In genomic region chr17:76005263-76006149, GRCh38 we compare ENCODE assay signal across 8 cellular contexts. TPM values are rescaled to one million over a fixed set of nuclear protein-coding genes. Genes with fewer than 3 reads are reported as not detected.
A peak's percentile ranks its signal among the peaks of the same experiment; 100 is the strongest.
DNase-seq lines count a peak whose midpoint lies in the region; ATAC-seq and TF ChIP-seq lines count a peak whose summit lies in the region.

No MANE protein-coding gene starts in this region.

- H3K27ac ChIP-seq in gastroesophageal sphincter (peak overlapping the region in 1 of 4 donors; percentile 1), upper lobe of left lung (peak overlapping the region in 3 of 4 donors; percentile 34 to 66 (median 42))

- TF ChIP-seq EP300 in gastroesophageal sphincter (IDR thresholded peaks at IDR 0.05), result no peak
- TF ChIP-seq EP300 in upper lobe of left lung (IDR thresholded peaks at IDR 0.05), result no peak

- H3K4me3 ChIP-seq in MG63 (no peak overlapping the region), gastroesophageal sphincter (no peak overlapping the region), upper lobe of left lung (no peak overlapping the region)

- H3K9me3 ChIP-seq in MG63 (no peaks in the 10 kb centered on the region), gastroesophageal sphincter (no peaks in the 10 kb centered on the region), upper lobe of left lung (no peaks in the 10 kb centered on the region)

- intact Hi-C loops in posterior cingulate gyrus (cut with DNase I), result loop anchor here (1.0 to 2.0 kb wide), 2 partner anchors 27 to 100 kb away; partner anchors contain the start of genes ACOX1 and TEN1

- H3K36me3 ChIP-seq in MG63 (peaks cover 4% of the 10 kb centered on the region; the same call in 1 of the 2 replicates), gastroesophageal sphincter (peaks cover 0 to 15% of the 10 kb centered on the region in 2 donors), upper lobe of left lung (peaks cover 0 to 27% (median 8%) of the 10 kb centered on the region in 4 donors)

- TF ChIP-seq POLR2A in gastroesophageal sphincter (IDR thresholded peaks at IDR 0.05) (no peak), upper lobe of left lung (IDR thresholded peaks at IDR 0.05) (no peak)

- 37 to 55% methylated on average over 4 to 7 of the region's 16 CpGs for WGBS in gastroesophageal sphincter (ENCODE audit: low coverage in 1 of 2), 2 donors
- 60 to 61% methylated on average over 16 of the region's 16 CpGs for WGBS in upper lobe of left lung, 2 donors

- H3K27me3 ChIP-seq in MG63 (no peaks in the 10 kb centered on the region), gastroesophageal sphincter (no peaks in the 10 kb centered on the region), upper lobe of left lung (no peaks in the 10 kb centered on the region)

- ATAC-seq in gastroesophageal sphincter (peak; percentile 55), upper lobe of left lung (ENCODE audit: low FRiP score in 2 of 2) (peak; percentile 25 to 71), GM18861 (IDR thresholded peaks at IDR 0.05; ENCODE audit: unreplicated experiment) (no peak)

- peak; percentile 24 for DNase-seq in DMS153 (lab: John Stamatoyannopoulos, UW)
- peak; percentile 63 for DNase-seq in MG63
- DNase-seq in SHP77 treated with DMSO at 0.1 percent for 48 hours (lab: John Stamatoyannopoulos, UW), result peak; percentile 71
- DNase-seq in activated T-helper 9 cell treated with anti-CD3 and anti-CD28 coated beads, Interleukin-2, amount 50 U/mL, for 16 hours (ENCODE audit: low read depth), result peak; percentile 66
- peak in 8 of 10 donors; percentile 52 to 87 (median 83) for DNase-seq in posterior cingulate gyrus
- DNase-seq in upper lobe of left lung, result peak in 1 of 2 donors; percentile 66

- H3K4me1 ChIP-seq in gastroesophageal sphincter, result peaks cover 0 to 10% (median 0%) of the 10 kb centered on the region in 3 donors
- peaks cover 0 to 14% (median 7%) of the 10 kb centered on the region in 4 donors for H3K4me1 ChIP-seq in upper lobe of left lung

- peak in 3 of 4 experiments; percentile 68 to 75 (median 68) for TF ChIP-seq CTCF in gastroesophageal sphincter (IDR thresholded peaks at IDR 0.05)
- peak; percentile 71 to 79 (median 76) for TF ChIP-seq CTCF in upper lobe of left lung (IDR thresholded peaks at IDR 0.05)

RNA-seq across cellular contexts. Expression of gene CDK3, which starts 4.9 kb away (rescaled TPM):
- total RNA-seq in MG63 (2014; rRNA removed; shearing (Covaris generic); ENCODE audit: low replicate concordance), result 1.3 and 6.4 TPM in 2 replicates
- 1 to 10 TPM in 3 of 4 donors, not detected in 1; 1.2 to 5.6 (median 2.3) TPM for total RNA-seq in gastroesophageal sphincter
- total RNA-seq in upper lobe of left lung, result 10 to 100 TPM in 1 of 6 donors, 1 to 10 TPM in 5; 3.0 to 15.7 (median 7.0) TPM

RNA-seq across cellular contexts. Expression of gene EVPL, which starts 21.6 kb away (rescaled TPM):
- total RNA-seq in MG63 (2014; rRNA removed; shearing (Covaris generic); ENCODE audit: low replicate concordance), result not detected in 2 replicates
- total RNA-seq in gastroesophageal sphincter, result 1 to 10 TPM; 1.3 to 6.1 (median 3.1) TPM
- 100 to 1,000 TPM in 1 of 6 donors, 10 to 100 TPM in 5; 47.5 to 142 (median 63.4) TPM for total RNA-seq in upper lobe of left lung

RNA-seq across cellular contexts. Expression of gene TEN1, which starts 26.5 kb away (rescaled TPM):
- total RNA-seq in MG63 (2014; rRNA removed; shearing (Covaris generic); ENCODE audit: low replicate concordance), result 23.2 and 23.9 TPM in 2 replicates
- total RNA-seq in gastroesophageal sphincter, result 10 to 100 TPM in 1 of 4 donors, 1 to 10 TPM in 3; 6.7 to 12.8 (median 7.9) TPM
- 10 to 100 TPM in 5 of 6 donors, not detected in 1; 13.6 to 29.3 (median 17.0) TPM for total RNA-seq in upper lobe of left lung

RNA-seq across cellular contexts. Expression of gene ACOX1, which starts 26.5 kb away (rescaled TPM):
- total RNA-seq in MG63 (2014; rRNA removed; shearing (Covaris generic); ENCODE audit: low replicate concordance), result 24.5 and 26.9 TPM in 2 replicates
- total RNA-seq in gastroesophageal sphincter, result 10 to 100 TPM; 45.9 to 63.4 (median 54.2) TPM
- 10 to 100 TPM; 33.2 to 84.2 (median 57.4) TPM for total RNA-seq in upper lobe of left lung

Comparison
In these comparisons a context has a peak if more than half of its experiments do, and no peak if none do; other contexts are left out.
1. RNA of gene EVPL, which starts 21.6 kb away (total RNA-seq): 47.5 to 142 TPM in upper lobe of left lung; 1.3 to 6.1 TPM in gastroesophageal sphincter and not detected in MG63; every median in the first group is over 4 times any median in the second.